8 cellular contexts compared by ENCODE assay signal in the genomic region with DNA sequence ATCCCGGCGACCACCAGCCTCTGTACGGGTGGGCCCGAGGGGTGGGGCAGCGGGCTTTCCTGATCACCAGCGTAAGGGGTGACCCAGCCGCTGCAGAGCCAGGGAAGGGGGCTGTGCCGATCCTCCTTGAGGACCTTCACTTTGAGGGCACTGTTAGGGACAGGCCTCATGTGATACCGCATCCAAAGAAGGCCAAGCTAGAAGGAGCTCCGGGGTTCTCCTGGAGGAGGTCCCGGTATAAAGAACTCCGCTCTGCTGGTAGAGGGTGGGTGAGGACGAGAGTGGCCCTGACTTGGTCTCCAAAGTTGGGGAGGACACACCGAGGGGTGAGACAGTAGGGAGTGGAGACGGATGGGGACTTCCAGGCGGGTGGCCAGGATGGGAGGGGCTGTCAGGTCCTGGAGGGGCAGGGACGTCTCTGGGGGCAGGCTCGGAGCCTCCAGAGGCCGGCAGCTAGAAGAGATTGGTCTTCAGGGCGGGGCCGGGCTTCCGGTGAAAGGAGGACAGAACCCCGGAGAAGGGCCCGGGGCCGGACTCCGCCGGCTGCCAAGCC. TPM values are rescaled to one million over a fixed set of nuclear protein-coding genes. Genes with fewer than 3 reads are reported as not detected.
DNase-seq lines count a peak whose midpoint lies in the region; ATAC-seq, FAIRE-seq and TF ChIP-seq lines count a peak whose summit lies in the region.

No MANE protein-coding gene starts in this region.

- ATAC-seq in mucosa of descending colon (peak; percentile 2), HG03439 (IDR thresholded peaks at IDR 0.05; ENCODE audit: unreplicated experiment) (no peak)

- no peak for TF ChIP-seq POLR2A in H54 (IDR thresholded peaks at IDR 0.05; ENCODE audit: low read depth, low read length)

- H3K9me3 Mint-ChIP-seq in dendritic cell treated with granulocyte-macrophage colony-stimulating factor and Interleukin-4, amounts not matched to agents 40 ng/mL and 50 ng/mL, for 4 days = no peaks in the 10 kb centered on the region

- no peak for TF ChIP-seq CTCF in mucosa of descending colon (IDR thresholded peaks at IDR 0.05)

- no peaks in the 10 kb centered on the region for H3K9me3 ChIP-seq in mucosa of descending colon

- peak; percentile 49 for DNase-seq in NCI-H146 (lab: John Stamatoyannopoulos, UW)
- DNase-seq in NCI-H146 treated with DMSO at 0.1 percent for 48 hours (lab: John Stamatoyannopoulos, UW; ENCODE audit: unreplicated experiment) = no peak
- DNase-seq in NCI-H510A treated with DMSO at 0.1 percent for 48 hours (lab: John Stamatoyannopoulos, UW) = peak; percentile 37
- DNase-seq in mucosa of descending colon = peak; percentile 55 to 76 (median 70)
- no peak for DNase-seq in H54 (ENCODE audit: insufficient read length, low spot score)
- DNase-seq in SKM-1 (lab: John Stamatoyannopoulos, UW; ENCODE audit: unreplicated experiment) = no peak

- no peaks in the 10 kb centered on the region for H3K36me3 ChIP-seq in mucosa of descending colon (ENCODE audit: low read depth)

- no peak overlapping the region for H3K4me3 ChIP-seq in mucosa of descending colon

- peaks cover 58% of the 10 kb centered on the region for H3K27me3 Mint-ChIP-seq in dendritic cell treated with granulocyte-macrophage colony-stimulating factor and Interleukin-4, amounts not matched to agents 40 ng/mL and 50 ng/mL, for 4 days

- peak overlapping the region; percentile 65 for H3K4me3 Mint-ChIP-seq in dendritic cell treated with granulocyte-macrophage colony-stimulating factor and Interleukin-4, amounts not matched to agents 40 ng/mL and 50 ng/mL, for 4 days

- H3K36me3 Mint-ChIP-seq in dendritic cell treated with granulocyte-macrophage colony-stimulating factor and Interleukin-4, amounts not matched to agents 40 ng/mL and 50 ng/mL, for 4 days (ENCODE audit: low read depth) = peaks cover 47% of the 10 kb centered on the region

- H3K4me1 Mint-ChIP-seq in dendritic cell treated with granulocyte-macrophage colony-stimulating factor and Interleukin-4, amounts not matched to agents 40 ng/mL and 50 ng/mL, for 4 days (ENCODE audit: low read depth) = peaks cover 76% of the 10 kb centered on the region

- intact Hi-C loops in dendritic cell treated with granulocyte-macrophage colony-stimulating factor and Interleukin-4, amounts not matched to agents 40 ng/mL and 50 ng/mL, for 4 days (cut with micrococcal nuclease) = loop anchor here (5.0 kb wide), 3 partner anchors 57 to 212 kb away; a partner anchor contains a TSS
- intact Hi-C loops in mucosa of descending colon (cut with DNase I, micrococcal nuclease) = no loop called here

- no peak for FAIRE-seq in H54 (lab: Jason Lieb, UNC)

- peaks cover 37% of the 10 kb centered on the region for H3K4me1 ChIP-seq in mucosa of descending colon (ENCODE audit: low read depth)

- peak overlapping the region; percentile 81 for H3K27ac Mint-ChIP-seq in dendritic cell treated with granulocyte-macrophage colony-stimulating factor and Interleukin-4, amounts not matched to agents 40 ng/mL and 50 ng/mL, for 4 days

RNA-seq across cellular contexts. Expression of a gene that starts 4.6 kb away (rescaled TPM):
- total RNA-seq in mucosa of descending colon = 1 to 10 TPM in 1 of 3 donors, under 1 TPM in 2; 0.55 to 2.6 (median 0.60) TPM

RNA-seq across cellular contexts. Expression of a gene that starts 14.8 kb away (rescaled TPM):
- total RNA-seq in mucosa of descending colon = 100 to 1,000 TPM; 122 to 205 (median 151) TPM

RNA-seq across cellular contexts. Expression of a gene that starts 22.8 kb away (rescaled TPM):
- 10 to 100 TPM in 2 of 3 donors, 1 to 10 TPM in 1; 3.2 to 29.4 (median 13.8) TPM for total RNA-seq in mucosa of descending colon

RNA-seq across cellular contexts. Expression of a gene that starts 47.4 kb away (rescaled TPM):
- not detected for total RNA-seq in mucosa of descending colon

Comparison
In these comparisons a context has a peak if more than half of its experiments do, and no peak if none do; other contexts are left out.
1. DNase-seq: peak in NCI-H146 (single experiment), NCI-H510A treated with DMSO at 0.1 percent for 48 hours (single experiment) and mucosa of descending colon (3 of 3); none in NCI-H146 treated with DMSO at 0.1 percent for 48 hours (single experiment), H54 (single experiment) and SKM-1 (single experiment).